Comparison of ENCODE assay signal across 15 cellular contexts in the genomic region with DNA sequence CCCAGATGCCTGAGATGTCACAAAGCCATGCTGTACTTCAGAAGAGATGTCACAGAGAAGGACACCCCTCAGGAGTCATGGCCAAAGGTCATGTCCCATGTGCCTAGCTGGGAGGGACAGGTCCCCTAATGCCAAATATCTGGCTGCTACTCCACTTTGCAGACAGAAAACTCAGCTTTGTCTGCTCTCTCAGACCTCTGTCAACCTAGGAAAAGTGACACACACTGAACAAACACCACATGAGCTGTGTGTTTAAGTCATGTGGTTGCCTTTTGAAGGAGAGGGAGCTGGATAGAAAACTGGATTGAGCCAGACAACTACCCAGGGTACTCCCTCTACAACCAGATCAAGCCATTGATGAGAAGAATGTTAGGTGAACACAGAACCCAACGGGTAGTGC. TPM values are rescaled to one million over a fixed set of nuclear protein-coding genes. Genes with fewer than 3 reads are reported as not detected.
DNase-seq lines count a peak whose midpoint lies in the region; ATAC-seq and TF ChIP-seq lines count a peak whose summit lies in the region.
"Had no signal": no experiment of that assay in that cellular context is flagged by ENCODE, and none has a peak within 500 bp of the region (broad histone marks: within the 10 kb centered on the region; RNA-seq: fewer than 3 reads in every experiment).

No MANE protein-coding gene starts in this region.

- H2AFZ ChIP-seq in hepatocyte (no peak overlapping the region), osteoblast (ENCODE audit: low read length) (no peak overlapping the region)
- H2AFZ ChIP-seq: GM23338 had no signal

- no peak for ATAC-seq in Right ventricle myocardium superior (ENCODE audit: poor library complexity)
- ATAC-seq in Panc1, result no peak
- ATAC-seq in GM19023 (IDR thresholded peaks at IDR 0.05; ENCODE audit: unreplicated experiment), result no peak
- ATAC-seq in upper lobe of left lung (ENCODE audit: low FRiP score in 2 of 2), result no peak
- ATAC-seq: GM23338 had no signal

- WGBS in hepatocyte (ENCODE audit: low lambda C conversion rate, missing lambda C conversion rate), result 90% methylated on average over 1 of the region's 1 CpG
- WGBS in upper lobe of left lung, 2 donors, result 80 to 92% methylated on average over 1 of the region's 1 CpG

- peak; percentile 9 for DNase-seq in right atrium auricular region (ENCODE audit: low spot score)
- no peak for DNase-seq in Right ventricle myocardium superior
- no peak for DNase-seq in Panc1 (ENCODE audit: low read depth, low spot score)
- peak; percentile 28 for DNase-seq in hepatocyte (ENCODE audit: low spot score)
- DNase-seq in osteoblast (ENCODE audit: insufficient read length, low spot score, missing footprints), result peak; percentile 46
- no peak for DNase-seq in upper lobe of left lung
- no peak for DNase-seq in activated CD4-positive, alpha-beta T cell treated with anti-CD3 and anti-CD28 coated beads for 48 hours
- DNase-seq: 8988T; Calu3; CD4-positive, alpha-beta memory T cell; HCEC 1CT had no signal

- CTCF ChIA-PET in Panc1 (lab: Charles Lee), result no interaction called here

- H3K4me1 ChIP-seq in right atrium auricular region (peaks cover 0 to 16% of the 10 kb centered on the region in 2 donors), Panc1 (ENCODE audit: control insufficient read depth, insufficient read depth, low read length) (0 out of 2 replicates have a peak, but pooled peaks cover 3% of the 10 kb centered on the region), hepatocyte (ENCODE audit: insufficient read depth) (peaks cover 3% of the 10 kb centered on the region), osteoblast (ENCODE audit: insufficient read depth, low read length) (peaks cover 6% of the 10 kb centered on the region), upper lobe of left lung (peaks cover 8 to 16% (median 14%) of the 10 kb centered on the region in 4 donors)

- H3K79me2 ChIP-seq in hepatocyte (peaks cover 23% of the 10 kb centered on the region), osteoblast (ENCODE audit: insufficient read depth, low read length) (peaks cover 26% of the 10 kb centered on the region)

- H3K27ac ChIP-seq in right atrium auricular region (no peak overlapping the region), Panc1 (ENCODE audit: low read length) (0 out of 2 replicates have a peak overlapping the region, but pooled peaks have one; percentile 15), hepatocyte (peak overlapping the region; percentile 81), osteoblast (ENCODE audit: low read depth, low read length) (no peak overlapping the region), upper lobe of left lung (no peak overlapping the region)
- H3K27ac ChIP-seq: BLaER1, HL-60 had no signal

- H3K4me3 ChIP-seq in right atrium auricular region (no peak overlapping the region), Panc1 (ENCODE audit: low read depth in 2 of 2, low read length in 2 of 2) (no peak overlapping the region), hepatocyte (no peak overlapping the region), osteoblast (ENCODE audit: insufficient read depth, low read length) (no peak overlapping the region), upper lobe of left lung (no peak overlapping the region)
- H3K4me3 ChIP-seq: BLaER1, GM23338 had no signal

- TF ChIP-seq CTCF in right atrium auricular region (IDR thresholded peaks at IDR 0.05) (no peak), Panc1 (IDR thresholded peaks at IDR 0.05) (no peak), hepatocyte (IDR thresholded peaks at IDR 0.05; ENCODE audit: poor library complexity) (no peak), osteoblast (IDR thresholded peaks at IDR 0.05; ENCODE audit: extremely low read depth, low read depth, low read length) (no peak), upper lobe of left lung (IDR thresholded peaks at IDR 0.05) (no peak)

- no peaks in the 10 kb centered on the region for H4K20me1 ChIP-seq in hepatocyte (ENCODE audit: insufficient read depth, poor library complexity, severe bottlenecking)
- H4K20me1 ChIP-seq in osteoblast (ENCODE audit: insufficient read depth, low read length), result peaks cover 7% of the 10 kb centered on the region

- no peaks in the 10 kb centered on the region for H3K9me2 ChIP-seq in hepatocyte (replicated peaks; ENCODE audit: insufficient read depth)

- H3K27me3 ChIP-seq in right atrium auricular region (no peaks in the 10 kb centered on the region), Panc1 (ENCODE audit: control insufficient read depth, insufficient read depth, low read length) (no peaks in the 10 kb centered on the region), hepatocyte (no peaks in the 10 kb centered on the region), osteoblast (ENCODE audit: insufficient read depth, low read length) (no peaks in the 10 kb centered on the region), upper lobe of left lung (no peaks in the 10 kb centered on the region)
- H3K27me3 ChIP-seq: BLaER1 had no signal

- no peak for TF ChIP-seq EP300 in upper lobe of left lung (IDR thresholded peaks at IDR 0.05)

- no peak for TF ChIP-seq POLR2A in upper lobe of left lung (IDR thresholded peaks at IDR 0.05)

- in situ Hi-C loops in Panc1 (cut with HindIII; ENCODE audit: low pct_unique_long_range_greater_than_20kb, low sequenced_read_pairs), result no loop called here

- POLR2A ChIA-PET in Panc1 (lab: Charles Lee), result interaction anchor here (0.8 kb wide), 1 partner anchor 10 kb away, joined by 4 read pairs; no protein-coding TSS in a partner anchor

- H3K9me3 ChIP-seq in right atrium auricular region (no peaks in the 10 kb centered on the region), Panc1 (ENCODE audit: control insufficient read depth, insufficient read depth, low read depth, low read length) (no peaks in the 10 kb centered on the region), hepatocyte (ENCODE audit: low read depth) (no peaks in the 10 kb centered on the region), osteoblast (ENCODE audit: low read depth, low read length) (no peaks in the 10 kb centered on the region), upper lobe of left lung (no peaks in the 10 kb centered on the region)
- H3K9me3 ChIP-seq: BLaER1 had no signal

- BruUV-seq in Panc1 (replicated peaks; lab: Mats Ljungman, UMichigan), result no TSS peak

- intact Hi-C loops in Right ventricle myocardium superior (cut with DNase I) (no loop called here), Panc1 (cut with micrococcal nuclease; ENCODE audit: unreplicated experiment) (no loop called here)

- H3K36me3 ChIP-seq in right atrium auricular region (peaks cover 3% of the 10 kb centered on the region), Panc1 (ENCODE audit: control insufficient read depth, insufficient read depth, low read length) (peaks cover 7% of the 10 kb centered on the region), hepatocyte (replicated peaks; ENCODE audit: insufficient read depth, low read depth) (no peaks in the 10 kb centered on the region), osteoblast (ENCODE audit: insufficient read depth, low read length) (peaks cover 14% of the 10 kb centered on the region), upper lobe of left lung (peaks cover 0 to 3% (median under 1%) of the 10 kb centered on the region in 4 donors)

- no peak overlapping the region for H3K4me2 ChIP-seq in hepatocyte
- H3K4me2 ChIP-seq in osteoblast (ENCODE audit: insufficient read depth, low read length), result no peak overlapping the region
- H3K4me2 ChIP-seq: BLaER1, GM23338 had no signal

RNA-seq across cellular contexts. Expression of a gene that starts 3.5 kb away (rescaled TPM):
- total RNA-seq in right atrium auricular region, result 1 to 10 TPM in 1 of 2 donors, under 1 TPM in 1; 0.56 to 3.7 TPM
- 2.4 TPM for total RNA-seq in Right ventricle myocardium superior
- 30.4 TPM for total RNA-seq in Panc1 (2021; ENCODE audit: unreplicated experiment)
- polyA plus RNA-seq in Panc1 (2012; ENCODE audit: insufficient read length), result 17.9 TPM
- total RNA-seq in hepatocyte, result 1.2 and 4.7 TPM in 2 replicates
- 1.4 and 2.1 TPM in 2 replicates for polyA plus RNA-seq in hepatocyte
- total RNA-seq in osteoblast, result 9.0 and 10.9 TPM in 2 replicates
- 100 to 1,000 TPM in 1 of 6 donors, 10 to 100 TPM in 3, 1 to 10 TPM in 2; 4.9 to 126 (median 11.2) TPM for total RNA-seq in upper lobe of left lung

RNA-seq across cellular contexts. Expression of a gene that starts 3.6 kb away (rescaled TPM):
- 100 to 1,000 TPM; 598 to 620 TPM for total RNA-seq in right atrium auricular region
- total RNA-seq in Right ventricle myocardium superior, result 549 TPM
- total RNA-seq in Panc1 (2021; ENCODE audit: unreplicated experiment), result 1,115 TPM
- 3,180 TPM for polyA plus RNA-seq in Panc1 (2012; ENCODE audit: insufficient read length)
- total RNA-seq in hepatocyte, result 818 and 854 TPM in 2 replicates
- polyA plus RNA-seq in hepatocyte, result 803 and 849 TPM in 2 replicates
- 710 and 869 TPM in 2 replicates for total RNA-seq in osteoblast
- total RNA-seq in upper lobe of left lung, result 1,000 to 10,000 TPM in 1 of 6 donors, 100 to 1,000 TPM in 5; 652 to 1,317 (median 861) TPM

Comparison
In these comparisons a context has a peak if more than half of its experiments do, and no peak if none do; other contexts are left out.
1. DNase-seq: peak in right atrium auricular region (single experiment), hepatocyte (single experiment) and osteoblast (single experiment); none in Right ventricle myocardium superior (single experiment), Panc1 (single experiment), upper lobe of left lung (0 of 2) and activated CD4-positive, alpha-beta T cell treated with anti-CD3 and anti-CD28 coated beads for 48 hours (single experiment).
2. H3K27ac ChIP-seq: peak in Panc1 (single experiment) and hepatocyte (single experiment); none in right atrium auricular region (0 of 2), osteoblast (single experiment) and upper lobe of left lung (0 of 4).